In genomic region chr1:37529888-37530287, GRCh38 we compare ENCODE assay signal across 4 cellular contexts. TPM values are rescaled to one million over a fixed set of nuclear protein-coding genes. Genes with fewer than 3 reads are reported as not detected.
"Had no signal": no experiment of that assay in that cellular context is flagged by ENCODE, and none has a peak within 500 bp of the region (broad histone marks: within the 10 kb centered on the region; RNA-seq: fewer than 3 reads in every experiment).

No MANE protein-coding gene starts in this region.

RNA-seq across cellular contexts. Expression of gene DNALI1, which starts 26.9 kb away (rescaled TPM):
- total RNA-seq: activated CD8-positive, alpha-beta T cell treated with anti-CD3 and anti-CD28 coated beads, Interleukin-2, amount 10 ng/mL, durations not matched to agents 7 days and 5 days; activated T-helper 2 cell treated with anti-CD3 and anti-CD28 coated beads, Interferon-gamma antibody, Interleukin-2, Interleukin-4, amounts not matched to agents 10 μg/mL and 5 μg/mL and 100 μg/mL, durations not matched to agents 14 hours and 24 hours and 36 hours; T-helper 1 cell treated with Interleukin-12 subunit alpha and Interleukin-12 subunit beta and Interleukin-4 antibody, amounts not matched to agents 30 ng/mL and 1 ng/mL, for 36 hours; T-helper 17 cell had no signal
